Comparison of ENCODE assay signal across 1 cellular context in genomic region chr2:96869824-96870630, GRCh38.
TF ChIP-seq lines count a peak whose summit lies in the region.

Gene SEMA4C, minus strand, starts transcription at chr2:96870080. Its CDS starts 2,194 bp downstream, at chr2:96867886.

TF ChIP-seq in K562, 482 proteins besides CTCF, POLR2A, EP300 and RAD21 (continued from another document):
- no peak for TF ChIP-seq ZBTB43 (CRISPR knock-in tag; IDR thresholded peaks at IDR 0.05)
- no peak for TF ChIP-seq CBX2 (IDR thresholded peaks at IDR 0.05; ENCODE audit: insufficient read depth, low read length, poor library complexity, severe bottlenecking)
- no peak for TF ChIP-seq ZNF121 (CRISPR knock-in tag; conservative IDR thresholded peaks at IDR 0.05)
- TF ChIP-seq SLC30A9 (CRISPR knock-in tag; IDR thresholded peaks at IDR 0.05) = no peak
- TF ChIP-seq PKNOX1 (IDR thresholded peaks at IDR 0.05) = no peak
- no peak for TF ChIP-seq NR2C1 (IDR thresholded peaks at IDR 0.05)
- no peak for TF ChIP-seq NR2C1 (tag; IDR thresholded peaks at IDR 0.05)
TF ChIP-seq in K562: peak in this region for 56.
